ENCODE assay signal across 25 cellular contexts in genomic region chr17:16506188-16506587, GRCh38. TPM values are rescaled to one million over a fixed set of nuclear protein-coding genes. Genes with fewer than 3 reads are reported as not detected.
DNase-seq lines count a peak whose midpoint lies in the region; ATAC-seq, FAIRE-seq and TF ChIP-seq lines count a peak whose summit lies in the region.
"Had no signal": no experiment of that assay in that cellular context is flagged by ENCODE, and none has a peak within 500 bp of the region (broad histone marks: within the 10 kb centered on the region; RNA-seq: fewer than 3 reads in every experiment).

No MANE protein-coding gene starts in this region.

- WGBS in hepatocyte (ENCODE audit: low lambda C conversion rate, missing lambda C conversion rate) = 95% methylated on average over 3 of the region's 3 CpGs
- WGBS in smooth muscle cell (ENCODE audit: low lambda C conversion rate) = 95% methylated on average over 3 of the region's 3 CpGs
- 89 to 97% (median 93%) methylated on average over 3 of the region's 3 CpGs for WGBS in small intestine, 3 donors

- no peak overlapping the region for H3K4me3 Mint-ChIP-seq in HFFc6
- H3K4me3 Mint-ChIP-seq: activated naive CD4-positive, alpha-beta T cell treated with anti-CD3 and anti-CD28 coated beads for 36 hours; activated T-cell treated with anti-CD3 and anti-CD28 coated beads, Interleukin-2, amount 50 U/mL, for 4 hours; central memory CD8-positive, alpha-beta T cell; nephron; stimulated activated naive B cell treated with anti-CD40 and anti-IgM and Interleukin-4, amounts not matched to agents 10 μg/mL and 1 μg/mL and 100 μg/mL, for 72 hours had no signal

- ATAC-seq in GM18502 (IDR thresholded peaks at IDR 0.05; ENCODE audit: poor library complexity, unreplicated experiment) = no peak
- ATAC-seq: activated T-cell treated with anti-CD3 and anti-CD28 coated beads, Interleukin-2, amount 50 U/mL, for 4 hours; esophagus mucosa; left lobe of liver; stimulated activated naive B cell treated with anti-CD40 and anti-IgM and Interleukin-4, amounts not matched to agents 10 μg/mL and 1 μg/mL and 100 μg/mL, for 72 hours had no signal

- no peak for FAIRE-seq in small intestine (lab: Jason Lieb, UNC)

- H3K36me3 ChIP-seq in hepatocyte (replicated peaks; ENCODE audit: insufficient read depth, low read depth) = no peaks in the 10 kb centered on the region
- H3K36me3 ChIP-seq in smooth muscle cell (ENCODE audit: low read depth) = no peaks in the 10 kb centered on the region
- H3K36me3 ChIP-seq in small intestine (ENCODE audit: control insufficient read depth in 2 of 2, insufficient read depth in 2 of 2, low read length in 2 of 2) = no peaks in the 10 kb centered on the region
- no peaks in the 10 kb centered on the region for H3K36me3 ChIP-seq in vagina
- H3K36me3 ChIP-seq: prostate gland had no signal

- TF ChIP-seq POLR2A in vagina (IDR thresholded peaks at IDR 0.05) = no peak

- DNase-seq in HFFc6 = no peak
- DNase-seq in choroid plexus epithelial cell (ENCODE audit: low read depth) = no peak
- DNase-seq in hepatocyte (ENCODE audit: low spot score) = no peak
- no peak for DNase-seq in smooth muscle cell (lab: John Stamatoyannopoulos, UW; ENCODE audit: unreplicated experiment)
- DNase-seq in small intestine = no peak
- DNase-seq in vagina (ENCODE audit: extremely low spot score in 2 of 2) = no peak
- DNase-seq: activated naive CD4-positive, alpha-beta T cell treated with anti-CD3 and anti-CD28 coated beads for 36 hours; activated T-cell treated with anti-CD3 and anti-CD28 coated beads, Interleukin-2, amount 50 U/mL, for 4 hours; AML-193; amygdala; head of caudate nucleus; KBM-7; NCI-H1436 treated with DMSO at 0.1 percent for 48 hours; NCI-H524; stimulated activated CD4-positive, alpha-beta T cell treated with anti-CD3 and anti-CD28 coated beads, Interleukin-2, amount 100 ng/mL, for 48 hours; stimulated activated naive B cell treated with anti-CD40 and anti-IgM and Interleukin-4, amounts not matched to agents 10 μg/mL and 1 μg/mL and 100 μg/mL, for 72 hours; T1000; testis had no signal

- H3K27me3 ChIP-seq in hepatocyte (no peaks in the 10 kb centered on the region), smooth muscle cell (ENCODE audit: low read depth) (no peaks in the 10 kb centered on the region), small intestine (ENCODE audit: control insufficient read depth in 2 of 2, insufficient read depth in 2 of 2, low read length in 2 of 2) (no peaks in the 10 kb centered on the region), vagina (no peaks in the 10 kb centered on the region)
- H3K27me3 ChIP-seq: testis had no signal

- H3K4me1 Mint-ChIP-seq in HFFc6 (ENCODE audit: low read depth) = no peaks in the 10 kb centered on the region
- H3K4me1 Mint-ChIP-seq: central memory CD8-positive, alpha-beta T cell; stimulated activated naive B cell treated with anti-CD40 and anti-IgM and Interleukin-4, amounts not matched to agents 10 μg/mL and 1 μg/mL and 100 μg/mL, for 72 hours had no signal

- no peaks in the 10 kb centered on the region for H3K9me3 Mint-ChIP-seq in HFFc6
- H3K9me3 Mint-ChIP-seq: activated naive CD4-positive, alpha-beta T cell treated with anti-CD3 and anti-CD28 coated beads for 36 hours; activated T-cell treated with anti-CD3 and anti-CD28 coated beads, Interleukin-2, amount 50 U/mL, for 4 hours; central memory CD8-positive, alpha-beta T cell; nephron; stimulated activated naive B cell treated with anti-CD40 and anti-IgM and Interleukin-4, amounts not matched to agents 10 μg/mL and 1 μg/mL and 100 μg/mL, for 72 hours had no signal

- no peaks in the 10 kb centered on the region for H3K9me2 ChIP-seq in hepatocyte (replicated peaks; ENCODE audit: insufficient read depth)

- H2AFZ ChIP-seq in hepatocyte (no peak overlapping the region), smooth muscle cell (ENCODE audit: low read depth) (no peak overlapping the region)

- H4K20me1 ChIP-seq in hepatocyte (ENCODE audit: insufficient read depth, poor library complexity, severe bottlenecking) (no peaks in the 10 kb centered on the region), smooth muscle cell (ENCODE audit: low read depth) (no peaks in the 10 kb centered on the region)

- H3K27ac ChIP-seq in hepatocyte (peak overlapping the region; percentile 41), smooth muscle cell (ENCODE audit: low read depth) (no peak overlapping the region), small intestine (ENCODE audit: low read depth in 1 of 2, low read length in 1 of 2) (no peak overlapping the region), vagina (no peak overlapping the region)
- H3K27ac ChIP-seq: prostate gland, skin epidermis, testis had no signal

- H3K4me2 ChIP-seq in hepatocyte (no peak overlapping the region), smooth muscle cell (no peak overlapping the region)

- no peak overlapping the region for H3K27ac Mint-ChIP-seq in HFFc6
- H3K27ac Mint-ChIP-seq: activated naive CD4-positive, alpha-beta T cell treated with anti-CD3 and anti-CD28 coated beads for 36 hours; nephron; stimulated activated naive B cell treated with anti-CD40 and anti-IgM and Interleukin-4, amounts not matched to agents 10 μg/mL and 1 μg/mL and 100 μg/mL, for 72 hours had no signal

- peak; percentile 52 for TF ChIP-seq CTCF in HFFc6 (IDR thresholded peaks at IDR 0.05)
- TF ChIP-seq CTCF in choroid plexus epithelial cell (conservative IDR thresholded peaks at IDR 0.05; ENCODE audit: low read depth, low read length) = peak; percentile 38
- TF ChIP-seq CTCF in hepatocyte (IDR thresholded peaks at IDR 0.05; ENCODE audit: poor library complexity) = no peak
- TF ChIP-seq CTCF in smooth muscle cell (IDR thresholded peaks at IDR 0.05; ENCODE audit: borderline replicate concordance, insufficient read depth, poor library complexity, severe bottlenecking) = peak; percentile 27
- TF ChIP-seq CTCF in vagina (IDR thresholded peaks at IDR 0.05) = no peak

- H3K79me2 ChIP-seq in hepatocyte (no peaks in the 10 kb centered on the region), smooth muscle cell (ENCODE audit: low read depth) (no peaks in the 10 kb centered on the region)

- no peak overlapping the region for H3K9ac ChIP-seq in smooth muscle cell (ENCODE audit: low read depth)

- intact Hi-C loops in vagina (cut with DNase I) = no loop called here

- no peaks in the 10 kb centered on the region for H3K36me3 Mint-ChIP-seq in HFFc6 (ENCODE audit: low read depth)

- H3K4me1 ChIP-seq in hepatocyte (ENCODE audit: insufficient read depth) (peaks cover 3% of the 10 kb centered on the region), smooth muscle cell (ENCODE audit: low read depth) (no peaks in the 10 kb centered on the region), small intestine (ENCODE audit: control insufficient read depth in 2 of 2, insufficient read depth in 1 of 2, low read depth in 1 of 2, low read length in 1 of 2) (peaks cover 1 to 4% of the 10 kb centered on the region in 2 donors), vagina (no peaks in the 10 kb centered on the region)
- H3K4me1 ChIP-seq: prostate gland had no signal

- H3K9me3 ChIP-seq in hepatocyte (ENCODE audit: low read depth) = no peaks in the 10 kb centered on the region
- H3K9me3 ChIP-seq in smooth muscle cell (replicated peaks; ENCODE audit: low read depth) = no peaks in the 10 kb centered on the region
- H3K9me3 ChIP-seq in small intestine (ENCODE audit: control insufficient read depth, low read depth) = no peaks in the 10 kb centered on the region
- no peaks in the 10 kb centered on the region for H3K9me3 ChIP-seq in vagina
- H3K9me3 ChIP-seq: prostate gland, testis had no signal

- H3K27me3 Mint-ChIP-seq in HFFc6 (ENCODE audit: insufficient read depth) = peaks cover 14% of the 10 kb centered on the region
- H3K27me3 Mint-ChIP-seq: central memory CD8-positive, alpha-beta T cell had no signal

- H3K4me3 ChIP-seq in choroid plexus epithelial cell (ENCODE audit: low read depth, low read length) (no peak overlapping the region), hepatocyte (no peak overlapping the region), smooth muscle cell (no peak overlapping the region), small intestine (ENCODE audit: low read depth in 1 of 2, low read length in 2 of 2) (no peak overlapping the region), vagina (no peak overlapping the region)
- H3K4me3 ChIP-seq: prostate gland, skin epidermis, testis had no signal

- no peaks in the 10 kb centered on the region for H3F3A ChIP-seq in smooth muscle cell (ENCODE audit: low read depth)

RNA-seq across cellular contexts. Expression of gene LRRC75A, which starts 14.2 kb away (rescaled TPM):
- under 1 TPM; 0.14 to 0.57 (median 0.27) TPM for total RNA-seq in HFFc6 (2021; fragmentation: NEBNext Ultra II Directional; extraction: Animal tissue kit (Norgen Biotek cat#: 25700))
- total RNA-seq in hepatocyte (15.0 and 18.0 TPM in 2 replicates), smooth muscle cell (0.76 and 2.7 TPM in 2 replicates), vagina (1.7 TPM)
- polyA plus RNA-seq in hepatocyte (7.7 and 10.7 TPM in 2 replicates), smooth muscle cell (0.70 and 2.2 TPM in 2 replicates), small intestine (100 to 1,000 TPM in 1 of 3 donors, 10 to 100 TPM in 2; 30.5 to 130 (median 80.5) TPM)

Comparison
In these comparisons a context has a peak if more than half of its experiments do, and no peak if none do; other contexts are left out.
1. CTCF ChIP-seq: peak in HFFc6 (single experiment), choroid plexus epithelial cell (single experiment) and smooth muscle cell (single experiment); none in hepatocyte (single experiment) and vagina (0 of 3).